In the genomic region with DNA sequence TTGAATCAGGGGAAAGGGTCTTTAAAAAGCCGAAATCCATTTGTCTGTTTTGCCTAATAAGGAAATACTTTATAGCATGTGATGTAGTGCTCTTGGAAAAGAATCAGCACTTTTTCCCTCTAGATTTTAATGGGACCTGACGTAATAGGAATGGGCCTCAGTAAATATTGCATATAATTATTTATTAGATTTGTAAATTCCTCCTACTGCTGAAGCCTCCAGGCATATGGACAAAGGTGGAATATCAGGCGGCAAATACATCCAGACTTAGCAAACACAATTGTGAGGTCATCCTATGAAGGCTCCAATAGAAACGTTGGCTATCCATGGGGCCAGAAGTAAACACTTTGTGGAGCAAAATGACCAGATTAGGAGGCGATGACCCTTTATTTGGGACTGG, we compare ENCODE assay signal across 1 cellular context.
TF ChIP-seq lines count a peak whose summit lies in the region.

No MANE protein-coding gene starts in this region.

TF ChIP-seq in IMR-90, 13 proteins besides CTCF, POLR2A, EP300 and RAD21:
- TF ChIP-seq MAZ (IDR thresholded peaks at IDR 0.05; ENCODE audit: borderline replicate concordance, low read depth, low read length), result no peak
- TF ChIP-seq CHD1 (IDR thresholded peaks at IDR 0.05; ENCODE audit: low read depth, low read length), result no peak
- no peak for TF ChIP-seq FOS (IDR thresholded peaks at IDR 0.05; ENCODE audit: low read depth, low read length)
- TF ChIP-seq CEBPB (IDR thresholded peaks at IDR 0.05; ENCODE audit: low read depth, low read length), result no peak
- no peak for TF ChIP-seq RCOR1 (IDR thresholded peaks at IDR 0.05; ENCODE audit: insufficient replicate concordance, low read length)
- TF ChIP-seq MAFK (IDR thresholded peaks at IDR 0.05; ENCODE audit: low read depth, low read length), result no peak
- TF ChIP-seq MXI1 (IDR thresholded peaks at IDR 0.05; ENCODE audit: borderline replicate concordance, low read depth, low read length), result no peak
- TF ChIP-seq, protein P1, sequence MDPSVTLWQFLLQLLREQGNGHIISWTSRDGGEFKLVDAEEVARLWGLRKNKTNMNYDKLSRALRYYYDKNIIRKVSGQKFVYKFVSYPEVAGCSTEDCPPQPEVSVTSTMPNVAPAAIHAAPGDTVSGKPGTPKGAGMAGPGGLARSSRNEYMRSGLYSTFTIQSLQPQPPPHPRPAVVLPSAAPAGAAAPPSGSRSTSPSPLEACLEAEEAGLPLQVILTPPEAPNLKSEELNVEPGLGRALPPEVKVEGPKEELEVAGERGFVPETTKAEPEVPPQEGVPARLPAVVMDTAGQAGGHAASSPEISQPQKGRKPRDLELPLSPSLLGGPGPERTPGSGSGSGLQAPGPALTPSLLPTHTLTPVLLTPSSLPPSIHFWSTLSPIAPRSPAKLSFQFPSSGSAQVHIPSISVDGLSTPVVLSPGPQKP (IDR thresholded peaks at IDR 0.05; ENCODE audit: borderline replicate concordance, low read depth, low read length), result no peak
- no peak for TF ChIP-seq NFE2L2 (IDR thresholded peaks at IDR 0.05; ENCODE audit: low read depth, low read length)
- TF ChIP-seq, protein P2, sequence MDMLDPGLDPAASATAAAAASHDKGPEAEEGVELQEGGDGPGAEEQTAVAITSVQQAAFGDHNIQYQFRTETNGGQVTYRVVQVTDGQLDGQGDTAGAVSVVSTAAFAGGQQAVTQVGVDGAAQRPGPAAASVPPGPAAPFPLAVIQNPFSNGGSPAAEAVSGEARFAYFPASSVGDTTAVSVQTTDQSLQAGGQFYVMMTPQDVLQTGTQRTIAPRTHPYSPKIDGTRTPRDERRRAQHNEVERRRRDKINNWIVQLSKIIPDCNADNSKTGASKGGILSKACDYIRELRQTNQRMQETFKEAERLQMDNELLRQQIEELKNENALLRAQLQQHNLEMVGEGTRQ (IDR thresholded peaks at IDR 0.05; ENCODE audit: low read depth, low read length), result no peak
- TF ChIP-seq RFX5 (IDR thresholded peaks at IDR 0.05; ENCODE audit: low read depth, low read length), result no peak
- TF ChIP-seq SMC3 (IDR thresholded peaks at IDR 0.05; ENCODE audit: low read depth, low read length), result no peak
- no peak for TF ChIP-seq BHLHE40 (IDR thresholded peaks at IDR 0.05; ENCODE audit: low read depth, low read length)
